In the genomic region with DNA sequence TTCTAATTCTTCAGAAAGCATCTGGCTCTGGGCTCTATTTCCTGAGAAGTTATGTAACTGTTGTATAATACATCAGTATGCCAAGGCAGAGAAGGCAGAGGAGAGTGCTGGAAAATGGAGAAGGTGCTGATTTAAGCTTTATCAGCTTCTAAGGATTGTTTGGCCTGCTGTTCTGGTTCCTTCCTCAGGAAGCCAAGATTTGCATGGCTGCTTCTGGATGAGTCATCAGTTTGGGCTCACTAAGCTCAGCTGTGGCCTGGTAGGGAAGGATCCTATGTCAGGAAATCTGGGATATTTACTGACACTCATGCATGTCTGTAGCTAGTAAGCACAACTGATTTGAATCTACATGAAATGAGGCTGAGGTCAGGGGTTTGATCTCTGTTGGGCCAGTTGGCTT, we compare ENCODE assay signal across 9 cellular contexts.
DNase-seq lines count a peak whose midpoint lies in the region; ATAC-seq lines count a peak whose summit lies in the region.
"Had no signal": no experiment of that assay in that cellular context is flagged by ENCODE, and none has a peak within 500 bp of the region (broad histone marks: within the 10 kb centered on the region; RNA-seq: fewer than 3 reads in every experiment).

No MANE protein-coding gene starts in this region.

- ATAC-seq in esophagus mucosa = peak; percentile 56
- no peak for ATAC-seq in GM21723 (IDR thresholded peaks at IDR 0.05; ENCODE audit: unreplicated experiment)
- ATAC-seq in HG02759 (IDR thresholded peaks at IDR 0.05; ENCODE audit: unreplicated experiment) = no peak
- no peak for ATAC-seq in naive thymus-derived CD8-positive, alpha-beta T cell
- ATAC-seq in activated CD8-positive, alpha-beta T cell treated with anti-CD3 and anti-CD28 coated beads, Interleukin-2, amount 10 ng/mL, durations not matched to agents 7 days and 5 days = no peak
- ATAC-seq: T-helper 17 cell had no signal

- CTCF ChIA-PET in activated CD8-positive, alpha-beta T cell treated with anti-CD3 and anti-CD28 coated beads, Interleukin-2, amount 10 ng/mL, durations not matched to agents 7 days and 5 days (lab: Charles Lee) = no interaction called here

- peaks cover 0 to 6% (median 2%) of the 10 kb centered on the region in 9 donors for H3K9me3 Mint-ChIP-seq in naive thymus-derived CD8-positive, alpha-beta T cell
- no peaks in the 10 kb centered on the region for H3K9me3 Mint-ChIP-seq in activated CD8-positive, alpha-beta T cell treated with anti-CD3 and anti-CD28 coated beads, Interleukin-2, amount 10 ng/mL, durations not matched to agents 7 days and 5 days (ENCODE audit: insufficient read depth)

- no peak overlapping the region for H3K4me3 Mint-ChIP-seq in naive thymus-derived CD8-positive, alpha-beta T cell
- H3K4me3 Mint-ChIP-seq in activated CD8-positive, alpha-beta T cell treated with anti-CD3 and anti-CD28 coated beads, Interleukin-2, amount 10 ng/mL, durations not matched to agents 7 days and 5 days = no peak overlapping the region
- H3K4me3 Mint-ChIP-seq: T-helper 17 cell had no signal

- H3K4me1 Mint-ChIP-seq in naive thymus-derived CD8-positive, alpha-beta T cell = no peaks in the 10 kb centered on the region
- H3K4me1 Mint-ChIP-seq in activated CD8-positive, alpha-beta T cell treated with anti-CD3 and anti-CD28 coated beads, Interleukin-2, amount 10 ng/mL, durations not matched to agents 7 days and 5 days (ENCODE audit: low read depth) = no peaks in the 10 kb centered on the region
- H3K4me1 Mint-ChIP-seq: T-helper 17 cell had no signal

- DNase-seq in EH (ENCODE audit: low read depth) = peak; percentile 83
- peak; percentile 9 for DNase-seq in NCI-H69 (lab: John Stamatoyannopoulos, UW)
- peak; percentile 84 for DNase-seq in non-pigmented ciliary epithelial cell (ENCODE audit: low read depth)
- no peak for DNase-seq in naive thymus-derived CD8-positive, alpha-beta T cell
- no peak for DNase-seq in activated CD8-positive, alpha-beta T cell treated with anti-CD3 and anti-CD28 coated beads, Interleukin-2, amount 10 ng/mL, durations not matched to agents 7 days and 5 days
- DNase-seq: T-helper 17 cell had no signal

- POLR2A ChIA-PET in naive thymus-derived CD8-positive, alpha-beta T cell (lab: Charles Lee) = no interaction called here
- POLR2A ChIA-PET in activated CD8-positive, alpha-beta T cell treated with anti-CD3 and anti-CD28 coated beads, Interleukin-2, amount 10 ng/mL, durations not matched to agents 7 days and 5 days (lab: Charles Lee) = no interaction called here

- H3K27me3 Mint-ChIP-seq in naive thymus-derived CD8-positive, alpha-beta T cell = no peaks in the 10 kb centered on the region
- no peaks in the 10 kb centered on the region for H3K27me3 Mint-ChIP-seq in activated CD8-positive, alpha-beta T cell treated with anti-CD3 and anti-CD28 coated beads, Interleukin-2, amount 10 ng/mL, durations not matched to agents 7 days and 5 days (ENCODE audit: low read depth)
- H3K27me3 Mint-ChIP-seq: T-helper 17 cell had no signal

- H3K27ac Mint-ChIP-seq in naive thymus-derived CD8-positive, alpha-beta T cell = no peak overlapping the region
- H3K27ac Mint-ChIP-seq in activated CD8-positive, alpha-beta T cell treated with anti-CD3 and anti-CD28 coated beads, Interleukin-2, amount 10 ng/mL, durations not matched to agents 7 days and 5 days = no peak overlapping the region
- H3K27ac Mint-ChIP-seq: T-helper 17 cell had no signal

- H3K36me3 Mint-ChIP-seq in naive thymus-derived CD8-positive, alpha-beta T cell = no peaks in the 10 kb centered on the region
- H3K36me3 Mint-ChIP-seq in activated CD8-positive, alpha-beta T cell treated with anti-CD3 and anti-CD28 coated beads, Interleukin-2, amount 10 ng/mL, durations not matched to agents 7 days and 5 days (ENCODE audit: low read depth) = no peaks in the 10 kb centered on the region

Comparison
In these comparisons a context has a peak if more than half of its experiments do, and no peak if none do; other contexts are left out.
1. DNase-seq: peak in EH (single experiment), NCI-H69 (single experiment) and non-pigmented ciliary epithelial cell (single experiment); none in naive thymus-derived CD8-positive, alpha-beta T cell (0 of 10) and activated CD8-positive, alpha-beta T cell treated with anti-CD3 and anti-CD28 coated beads, Interleukin-2, amount 10 ng/mL, durations not matched to agents 7 days and 5 days (single experiment).